In the genomic region with DNA sequence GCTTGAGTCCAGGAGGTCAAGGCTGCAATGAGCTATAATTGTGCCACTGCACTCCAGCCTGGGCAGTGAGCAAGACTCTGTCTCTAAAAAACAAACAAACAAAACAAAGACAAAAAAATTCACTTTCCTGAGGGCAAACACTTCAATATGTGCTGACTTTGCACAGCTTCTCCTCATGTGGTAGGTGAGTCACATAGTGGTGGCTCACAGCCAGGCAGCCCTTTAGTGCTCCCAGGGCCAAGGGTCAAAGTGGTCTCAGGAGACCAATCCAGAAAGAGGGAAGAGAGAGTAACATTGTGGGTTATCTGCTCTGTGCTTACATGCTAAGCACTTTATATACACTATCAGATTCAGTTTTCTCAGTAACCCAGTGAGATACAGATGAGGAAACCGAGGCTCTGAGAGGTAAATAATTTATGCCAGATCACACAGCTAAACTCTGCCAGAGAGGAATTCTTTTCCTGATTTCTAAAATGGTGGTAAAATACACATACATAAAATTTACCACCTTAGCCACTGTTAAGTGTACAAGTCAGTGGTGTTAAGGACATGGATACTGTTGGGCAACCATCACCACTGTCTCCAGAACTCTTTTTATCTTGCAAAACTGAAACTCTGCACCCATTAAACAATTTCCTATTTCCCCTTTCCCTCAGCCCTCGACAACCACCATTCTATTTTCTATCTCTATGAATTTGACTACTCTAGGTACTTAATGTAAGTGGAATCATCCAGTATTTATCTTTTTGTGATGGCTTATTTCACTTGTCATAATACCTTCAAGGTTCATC, we compare ENCODE assay signal across 16 cellular contexts.
A peak's percentile ranks its signal among the peaks of the same experiment; 100 is the strongest.
DNase-seq lines count a peak whose midpoint lies in the region; ATAC-seq, FAIRE-seq and TF ChIP-seq lines count a peak whose summit lies in the region.
"Had no signal": no experiment of that assay in that cellular context is flagged by ENCODE, and none has a peak within 500 bp of the region (broad histone marks: within the 10 kb centered on the region; RNA-seq: fewer than 3 reads in every experiment).

No MANE protein-coding gene starts in this region.

- DNase-seq in DMS53 (lab: John Stamatoyannopoulos, UW) (peak; percentile 88), MV-4-11 (lab: John Stamatoyannopoulos, UW) (peak; percentile 97), K562 (ENCODE audit: extremely low read depth in 1 of 4, low spot score in 3 of 4) (no peak), mucosa of descending colon (no peak), NCI-H446 (lab: John Stamatoyannopoulos, UW) (no peak), NCI-H526 treated with DMSO at 0.1 percent for 48 hours (lab: John Stamatoyannopoulos, UW) (no peak)
- no peak for DNase-seq in activated CD4-positive, alpha-beta T cell treated with anti-CD3 and anti-CD28 coated beads for 48 hours
- DNase-seq: activated CD4-positive, CD25-positive, alpha-beta regulatory T cell; activated CD8-positive, alpha-beta memory T cell treated with anti-CD3 and anti-CD28 coated beads, Interleukin-2, amount 10 ng/mL, durations not matched to agents 7 days and 5 days; effector memory CD4-positive, alpha-beta T cell; gastrocnemius medialis; PC-9; stimulated activated CD4-positive, alpha-beta T cell treated with anti-CD3 and anti-CD28 coated beads, Interleukin-4, amount 100 ng/mL, for 4 hours had no signal

- in situ Hi-C loops in K562 (cut with MboI) = no loop called here

- no peak overlapping the region for H3K4me3 ChIP-seq in K562
- no peak overlapping the region for H3K4me3 ChIP-seq in mucosa of descending colon
- H3K4me3 ChIP-seq: breast epithelium, gastrocnemius medialis, PC-9, upper lobe of left lung had no signal

- H3K4me1 ChIP-seq in K562 (replicated peaks in 1 of 2; ENCODE audit: control insufficient read depth in 2 of 2, insufficient read depth in 2 of 2, low read length in 2 of 2) (no peaks in the 10 kb centered on the region), mucosa of descending colon (ENCODE audit: low read depth) (peaks cover 23% of the 10 kb centered on the region)

- no peaks in the 10 kb centered on the region for H3K9me1 ChIP-seq in K562 (ENCODE audit: control insufficient read depth, insufficient read depth, low read length)

- H3K9me3 ChIP-seq in K562 (replicated peaks; ENCODE audit: control insufficient read depth, insufficient read depth, low read depth, low read length) (no peaks in the 10 kb centered on the region), mucosa of descending colon (no peaks in the 10 kb centered on the region)
- H3K9me3 ChIP-seq: breast epithelium, gastrocnemius medialis, upper lobe of left lung had no signal

- no peak overlapping the region for H3K4me2 ChIP-seq in K562 (ENCODE audit: insufficient read depth, low read length)
- H3K4me2 ChIP-seq: PC-9 had no signal

- BruUV-seq in K562 (replicated peaks; lab: Mats Ljungman, UMichigan) = no TSS peak

- H2AFZ ChIP-seq in K562 (ENCODE audit: low read depth, low read length) = no peak overlapping the region
- H2AFZ ChIP-seq: PC-9 had no signal

- intact Hi-C loops in K562 (cut with micrococcal nuclease) = no loop called here
- intact Hi-C loops in mucosa of descending colon (cut with DNase I, micrococcal nuclease) = loop anchor here in 1 of 2 donors (10.0 kb wide), 1 partner anchor 162 kb away; no protein-coding TSS in a partner anchor

- no peaks in the 10 kb centered on the region for H3K27me3 ChIP-seq in K562 (ENCODE audit: control insufficient read depth in 2 of 2, insufficient read depth in 2 of 2, low read length in 2 of 2)
- H3K27me3 ChIP-seq: breast epithelium, gastrocnemius medialis, upper lobe of left lung had no signal

- TF ChIP-seq CTCF in K562 (IDR thresholded peaks at IDR 0.05 in 2 of 3, conservative IDR thresholded peaks at IDR 0.05 in 1 of 3; ENCODE audit: insufficient read depth in 2 of 3, low read depth in 1 of 3, low read length in 3 of 3) = no peak
- no peak for TF ChIP-seq CTCF in mucosa of descending colon (IDR thresholded peaks at IDR 0.05)

- WGBS in K562 (ENCODE audit: insufficient coverage, low coverage, missing lambda C conversion rate) = 0% methylated on average over 2 of the region's 2 CpGs

- no peak for TF ChIP-seq EP300 in K562 (IDR thresholded peaks at IDR 0.05; ENCODE audit: low read length)

- no peak for TF ChIP-seq POLR2A in K562 (conservative IDR thresholded peaks at IDR 0.05)

- no peak for ATAC-seq in K562
- peak; percentile 28 for ATAC-seq in mucosa of descending colon
- ATAC-seq in HG03571 (IDR thresholded peaks at IDR 0.05; ENCODE audit: unreplicated experiment) = no peak
- ATAC-seq: activated CD8-positive, alpha-beta memory T cell treated with anti-CD3 and anti-CD28 coated beads, Interleukin-2, amount 10 ng/mL, durations not matched to agents 7 days and 5 days; gastrocnemius medialis had no signal

- H3K79me2 ChIP-seq in K562 (ENCODE audit: control insufficient read depth, insufficient read depth, low read length) = no peaks in the 10 kb centered on the region

- H3K27ac ChIP-seq in K562 (ENCODE audit: extremely low read depth, low read depth, low read length) = no peak overlapping the region
- H3K27ac ChIP-seq: breast epithelium, gastrocnemius medialis, PC-9 had no signal

- no peak overlapping the region for H3K9ac ChIP-seq in K562 (ENCODE audit: insufficient read depth in 1 of 2, low read depth in 2 of 2, low read length in 2 of 2)

- POLR2A ChIA-PET in K562 (lab: Yijun Ruan, JAX) = interaction anchor here (0.7 kb wide), 1 partner anchor 8 kb away, joined by 3 read pairs; no protein-coding TSS in a partner anchor

- no peak for FAIRE-seq in K562 (lab: Jason Lieb, UNC)

- CTCF ChIA-PET in K562 (lab: Yijun Ruan, JAX; ENCODE audit: low intra/inter-chr PET ratio) = no interaction called here

- no peaks in the 10 kb centered on the region for H4K20me1 ChIP-seq in K562 (replicated peaks; ENCODE audit: control insufficient read depth, insufficient read depth, low read length)

- H3K36me3 ChIP-seq in K562 (ENCODE audit: control insufficient read depth, insufficient read depth, low read length) (no peaks in the 10 kb centered on the region), mucosa of descending colon (ENCODE audit: low read depth) (no peaks in the 10 kb centered on the region)
- H3K36me3 ChIP-seq: breast epithelium, gastrocnemius medialis, upper lobe of left lung had no signal

- TF ChIP-seq RAD21 in K562 (CRISPR knock-in tag; conservative IDR thresholded peaks at IDR 0.05 in 1 of 2, IDR thresholded peaks at IDR 0.05 in 1 of 2) = no peak

TF ChIP-seq in K562, 482 proteins besides CTCF, POLR2A, EP300 and RAD21:
- peak; percentile 53; the same call in 1 of the 2 replicates for TF ChIP-seq C11orf30 (IDR thresholded peaks at IDR 0.05; ENCODE audit: low read depth)
- TF ChIP-seq MAFG (tag; conservative IDR thresholded peaks at IDR 0.05) = peak; percentile 33; the same call in 1 of the 2 replicates
- 0 out of 2 replicates have a peak, but pooled peaks have one; percentile 4 for TF ChIP-seq MAFF (IDR thresholded peaks at IDR 0.05; ENCODE audit: low read length)
- peak; percentile 49 for TF ChIP-seq ZNF316 (IDR thresholded peaks at IDR 0.05)
- no peak for TF ChIP-seq ZNF282 (CRISPR knock-in tag; IDR thresholded peaks at IDR 0.05)

Comparison
In these comparisons a context has a peak if more than half of its experiments do, and no peak if none do; other contexts are left out.
1. DNase-seq: peak in DMS53 (single experiment) and MV-4-11 (single experiment); none in K562 (0 of 4), mucosa of descending colon (0 of 3), activated CD4-positive, alpha-beta T cell treated with anti-CD3 and anti-CD28 coated beads for 48 hours (single experiment), NCI-H446 (0 of 2) and NCI-H526 treated with DMSO at 0.1 percent for 48 hours (single experiment).